10 cellular contexts compared by ENCODE assay signal in genomic region chr18:3321133-3321812, GRCh38. TPM values are rescaled to one million over a fixed set of nuclear protein-coding genes. Genes with fewer than 3 reads are reported as not detected.
A peak's percentile ranks its signal among the peaks of the same experiment; 100 is the strongest.
DNase-seq lines count a peak whose midpoint lies in the region; ATAC-seq and TF ChIP-seq lines count a peak whose summit lies in the region.
"Had no signal": no experiment of that assay in that cellular context is flagged by ENCODE, and none has a peak within 500 bp of the region (broad histone marks: within the 10 kb centered on the region; RNA-seq: fewer than 3 reads in every experiment).

No MANE protein-coding gene starts in this region.

- intact Hi-C loops in Panc1 (cut with micrococcal nuclease; ENCODE audit: unreplicated experiment): no loop called here
- intact Hi-C loops in thyroid gland (cut with DNase I): no loop called here

- peaks cover 5% of the 10 kb centered on the region for H3K4me1 Mint-ChIP-seq in T-helper 17 cell
- H3K4me1 Mint-ChIP-seq: CD4-positive, CD25-positive, alpha-beta regulatory T cell had no signal

- no peak overlapping the region for H3K4me3 Mint-ChIP-seq in T-helper 17 cell
- H3K4me3 Mint-ChIP-seq: CD4-positive, CD25-positive, alpha-beta regulatory T cell had no signal

- 79 to 92% methylated on average over 3 of the region's 3 CpGs for WGBS in thyroid gland, 2 donors

- H3K4me1 ChIP-seq in Panc1 (ENCODE audit: control insufficient read depth, insufficient read depth, low read length) (peaks cover 47% of the 10 kb centered on the region), thyroid gland (no peaks in the 10 kb centered on the region)

- no peaks in the 10 kb centered on the region for H3K36me3 ChIP-seq in Panc1 (ENCODE audit: control insufficient read depth, insufficient read depth, low read length)
- no peaks in the 10 kb centered on the region for H3K36me3 ChIP-seq in thyroid gland

- no TSS peak for BruUV-seq in Panc1 (replicated peaks; lab: Mats Ljungman, UMichigan)

- no peak overlapping the region for H3K4me3 ChIP-seq in Panc1 (ENCODE audit: low read depth in 2 of 2, low read length in 2 of 2)
- no peak overlapping the region for H3K4me3 ChIP-seq in thyroid gland (replicated peaks in 1 of 3)

- H3K36me3 Mint-ChIP-seq in T-helper 17 cell (ENCODE audit: low read depth): no peaks in the 10 kb centered on the region
- H3K36me3 Mint-ChIP-seq: CD4-positive, CD25-positive, alpha-beta regulatory T cell had no signal

- H3K27me3 ChIP-seq in Panc1 (ENCODE audit: control insufficient read depth, insufficient read depth, low read length): no peaks in the 10 kb centered on the region
- no peaks in the 10 kb centered on the region for H3K27me3 ChIP-seq in thyroid gland

- no peaks in the 10 kb centered on the region; the same call in 1 of the 2 replicates for H3K9me3 ChIP-seq in Panc1 (ENCODE audit: control insufficient read depth, insufficient read depth, low read depth, low read length)
- H3K9me3 ChIP-seq in thyroid gland: no peaks in the 10 kb centered on the region
- no peaks in the 10 kb centered on the region for H3K9me3 ChIP-seq in T-helper 17 cell (ENCODE audit: control insufficient read depth, low read length, poor library complexity, severe bottlenecking)

- ATAC-seq in Panc1: no peak
- no peak for ATAC-seq in HG03520 (IDR thresholded peaks at IDR 0.05; ENCODE audit: unreplicated experiment)
- ATAC-seq in T-helper 17 cell: no peak

- CTCF ChIA-PET in Panc1 (lab: Charles Lee): interaction anchor here (0.7 kb wide), 1 partner anchor 88 kb away, joined by 5 read pairs; no protein-coding TSS in a partner anchor

- H3K27me3 Mint-ChIP-seq in T-helper 17 cell: peaks cover 26% of the 10 kb centered on the region

- TF ChIP-seq CTCF in Panc1 (IDR thresholded peaks at IDR 0.05): no peak
- no peak for TF ChIP-seq CTCF in thyroid gland (IDR thresholded peaks at IDR 0.05)

- POLR2A ChIA-PET in Panc1 (lab: Charles Lee): no interaction called here

- DNase-seq in stimulated activated CD4-positive, alpha-beta T cell treated with anti-CD3 and anti-CD28 coated beads, Interleukin-15, amount 100 ng/mL, for 24 hours: peak; percentile 18
- no peak for DNase-seq in stimulated activated CD4-positive, alpha-beta T cell treated with anti-CD3 and anti-CD28 coated beads, Interleukin-2, amount 100 ng/mL, for 24 hours
- DNase-seq in Panc1 (ENCODE audit: low read depth, low spot score) (peak; percentile 45), fibroblast of gingiva (ENCODE audit: low read depth) (peak; percentile 50), thyroid gland (peak; percentile 40 to 63), NCI-H526 (lab: John Stamatoyannopoulos, UW) (no peak), T-helper 17 cell (no peak)
- DNase-seq: CD4-positive, CD25-positive, alpha-beta regulatory T cell; NCI-H748 treated with DMSO at 0.1 percent for 48 hours had no signal

- in situ Hi-C loops in Panc1 (cut with HindIII; ENCODE audit: low pct_unique_long_range_greater_than_20kb, low sequenced_read_pairs): no loop called here

- no peak overlapping the region for H3K27ac Mint-ChIP-seq in T-helper 17 cell

- H3K27ac ChIP-seq in Panc1 (ENCODE audit: low read length) (peak overlapping the region; percentile 81), thyroid gland (no peak overlapping the region)

- no peak for TF ChIP-seq POLR2A in thyroid gland (IDR thresholded peaks at IDR 0.05)

RNA-seq across cellular contexts. Expression of gene MYL12B, which starts 59.3 kb away (rescaled TPM):
- total RNA-seq in Panc1 (2021; ENCODE audit: unreplicated experiment) (420 TPM), thyroid gland (100 to 1,000 TPM; 334 to 467 (median 446) TPM), T-helper 17 cell (100 to 1,000 TPM; 172 to 178 TPM)
- polyA plus RNA-seq in Panc1 (2012; ENCODE audit: insufficient read length): 368 TPM

Comparison
In these comparisons a context has a peak if more than half of its experiments do, and no peak if none do; other contexts are left out.
1. DNase-seq: peak in stimulated activated CD4-positive, alpha-beta T cell treated with anti-CD3 and anti-CD28 coated beads, Interleukin-15, amount 100 ng/mL, for 24 hours (single experiment), Panc1 (single experiment), fibroblast of gingiva (single experiment) and thyroid gland (2 of 2); none in stimulated activated CD4-positive, alpha-beta T cell treated with anti-CD3 and anti-CD28 coated beads, Interleukin-2, amount 100 ng/mL, for 24 hours (0 of 2), NCI-H526 (0 of 2) and T-helper 17 cell (0 of 3).